2 cellular contexts compared by ENCODE assay signal in the genomic region with DNA sequence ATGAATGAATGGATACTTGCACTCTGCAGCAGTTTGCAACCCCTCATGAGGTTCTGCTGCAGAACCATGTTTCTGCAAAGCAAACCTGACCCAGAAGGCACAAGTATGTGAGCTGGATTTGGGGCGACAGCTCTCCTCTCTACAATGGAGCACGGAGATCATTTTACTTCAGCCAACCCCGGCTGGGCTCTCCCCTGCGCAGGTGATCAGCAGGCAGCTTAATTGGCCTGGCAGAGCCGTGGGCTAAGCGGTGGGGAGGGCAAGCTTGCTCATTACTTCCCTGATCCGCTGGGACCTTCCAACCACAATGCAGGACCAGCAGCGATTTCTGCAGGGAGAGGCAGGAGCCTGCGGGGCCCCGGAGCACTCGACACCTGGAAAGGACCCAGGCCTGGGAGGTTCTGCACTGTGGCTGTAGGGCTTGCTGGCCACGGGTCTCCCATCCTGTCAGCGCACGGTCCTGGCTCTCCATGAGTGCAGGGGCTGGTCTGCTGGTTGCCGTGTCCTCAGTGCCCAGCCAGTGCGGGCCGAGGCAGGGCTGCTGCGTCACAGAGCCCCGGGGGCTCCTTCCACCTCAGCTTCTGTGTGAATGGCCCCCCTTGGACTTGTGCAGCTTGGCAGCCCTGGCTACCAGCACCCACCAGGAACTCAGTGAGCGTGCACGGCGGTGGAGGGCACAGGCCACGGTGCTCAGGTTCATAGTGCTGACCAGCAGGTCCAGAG.
TF ChIP-seq lines count a peak whose summit lies in the region.

No MANE protein-coding gene starts in this region.

TF ChIP-seq in GM23338, 12 proteins besides CTCF, POLR2A, EP300 and RAD21 (continued from another document):
- TF ChIP-seq JUNB (IDR thresholded peaks at IDR 0.05; ENCODE audit: unreplicated experiment): no peak
- TF ChIP-seq EZH2 (IDR thresholded peaks at IDR 0.05; ENCODE audit: low read depth, unreplicated experiment): no peak
- no peak for TF ChIP-seq ZNF114 (CRISPR knock-in tag; IDR thresholded peaks at IDR 0.05)
- no peak for TF ChIP-seq ZNF331 (CRISPR knock-in tag; IDR thresholded peaks at IDR 0.05; ENCODE audit: low read depth)
- TF ChIP-seq POLR2AphosphoS5 (IDR thresholded peaks at IDR 0.05; ENCODE audit: low read depth): no peak
- no peak for TF ChIP-seq EZH2phosphoT487 (IDR thresholded peaks at IDR 0.05; ENCODE audit: unreplicated experiment)
- TF ChIP-seq, protein P1, sequence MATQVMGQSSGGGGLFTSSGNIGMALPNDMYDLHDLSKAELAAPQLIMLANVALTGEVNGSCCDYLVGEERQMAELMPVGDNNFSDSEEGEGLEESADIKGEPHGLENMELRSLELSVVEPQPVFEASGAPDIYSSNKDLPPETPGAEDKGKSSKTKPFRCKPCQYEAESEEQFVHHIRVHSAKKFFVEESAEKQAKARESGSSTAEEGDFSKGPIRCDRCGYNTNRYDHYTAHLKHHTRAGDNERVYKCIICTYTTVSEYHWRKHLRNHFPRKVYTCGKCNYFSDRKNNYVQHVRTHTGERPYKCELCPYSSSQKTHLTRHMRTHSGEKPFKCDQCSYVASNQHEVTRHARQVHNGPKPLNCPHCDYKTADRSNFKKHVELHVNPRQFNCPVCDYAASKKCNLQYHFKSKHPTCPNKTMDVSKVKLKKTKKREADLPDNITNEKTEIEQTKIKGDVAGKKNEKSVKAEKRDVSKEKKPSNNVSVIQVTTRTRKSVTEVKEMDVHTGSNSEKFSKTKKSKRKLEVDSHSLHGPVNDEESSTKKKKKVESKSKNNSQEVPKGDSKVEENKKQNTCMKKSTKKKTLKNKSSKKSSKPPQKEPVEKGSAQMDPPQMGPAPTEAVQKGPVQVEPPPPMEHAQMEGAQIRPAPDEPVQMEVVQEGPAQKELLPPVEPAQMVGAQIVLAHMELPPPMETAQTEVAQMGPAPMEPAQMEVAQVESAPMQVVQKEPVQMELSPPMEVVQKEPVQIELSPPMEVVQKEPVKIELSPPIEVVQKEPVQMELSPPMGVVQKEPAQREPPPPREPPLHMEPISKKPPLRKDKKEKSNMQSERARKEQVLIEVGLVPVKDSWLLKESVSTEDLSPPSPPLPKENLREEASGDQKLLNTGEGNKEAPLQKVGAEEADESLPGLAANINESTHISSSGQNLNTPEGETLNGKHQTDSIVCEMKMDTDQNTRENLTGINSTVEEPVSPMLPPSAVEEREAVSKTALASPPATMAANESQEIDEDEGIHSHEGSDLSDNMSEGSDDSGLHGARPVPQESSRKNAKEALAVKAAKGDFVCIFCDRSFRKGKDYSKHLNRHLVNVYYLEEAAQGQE (IDR thresholded peaks at IDR 0.05; ENCODE audit: unreplicated experiment): no peak
- TF ChIP-seq, protein P2, sequence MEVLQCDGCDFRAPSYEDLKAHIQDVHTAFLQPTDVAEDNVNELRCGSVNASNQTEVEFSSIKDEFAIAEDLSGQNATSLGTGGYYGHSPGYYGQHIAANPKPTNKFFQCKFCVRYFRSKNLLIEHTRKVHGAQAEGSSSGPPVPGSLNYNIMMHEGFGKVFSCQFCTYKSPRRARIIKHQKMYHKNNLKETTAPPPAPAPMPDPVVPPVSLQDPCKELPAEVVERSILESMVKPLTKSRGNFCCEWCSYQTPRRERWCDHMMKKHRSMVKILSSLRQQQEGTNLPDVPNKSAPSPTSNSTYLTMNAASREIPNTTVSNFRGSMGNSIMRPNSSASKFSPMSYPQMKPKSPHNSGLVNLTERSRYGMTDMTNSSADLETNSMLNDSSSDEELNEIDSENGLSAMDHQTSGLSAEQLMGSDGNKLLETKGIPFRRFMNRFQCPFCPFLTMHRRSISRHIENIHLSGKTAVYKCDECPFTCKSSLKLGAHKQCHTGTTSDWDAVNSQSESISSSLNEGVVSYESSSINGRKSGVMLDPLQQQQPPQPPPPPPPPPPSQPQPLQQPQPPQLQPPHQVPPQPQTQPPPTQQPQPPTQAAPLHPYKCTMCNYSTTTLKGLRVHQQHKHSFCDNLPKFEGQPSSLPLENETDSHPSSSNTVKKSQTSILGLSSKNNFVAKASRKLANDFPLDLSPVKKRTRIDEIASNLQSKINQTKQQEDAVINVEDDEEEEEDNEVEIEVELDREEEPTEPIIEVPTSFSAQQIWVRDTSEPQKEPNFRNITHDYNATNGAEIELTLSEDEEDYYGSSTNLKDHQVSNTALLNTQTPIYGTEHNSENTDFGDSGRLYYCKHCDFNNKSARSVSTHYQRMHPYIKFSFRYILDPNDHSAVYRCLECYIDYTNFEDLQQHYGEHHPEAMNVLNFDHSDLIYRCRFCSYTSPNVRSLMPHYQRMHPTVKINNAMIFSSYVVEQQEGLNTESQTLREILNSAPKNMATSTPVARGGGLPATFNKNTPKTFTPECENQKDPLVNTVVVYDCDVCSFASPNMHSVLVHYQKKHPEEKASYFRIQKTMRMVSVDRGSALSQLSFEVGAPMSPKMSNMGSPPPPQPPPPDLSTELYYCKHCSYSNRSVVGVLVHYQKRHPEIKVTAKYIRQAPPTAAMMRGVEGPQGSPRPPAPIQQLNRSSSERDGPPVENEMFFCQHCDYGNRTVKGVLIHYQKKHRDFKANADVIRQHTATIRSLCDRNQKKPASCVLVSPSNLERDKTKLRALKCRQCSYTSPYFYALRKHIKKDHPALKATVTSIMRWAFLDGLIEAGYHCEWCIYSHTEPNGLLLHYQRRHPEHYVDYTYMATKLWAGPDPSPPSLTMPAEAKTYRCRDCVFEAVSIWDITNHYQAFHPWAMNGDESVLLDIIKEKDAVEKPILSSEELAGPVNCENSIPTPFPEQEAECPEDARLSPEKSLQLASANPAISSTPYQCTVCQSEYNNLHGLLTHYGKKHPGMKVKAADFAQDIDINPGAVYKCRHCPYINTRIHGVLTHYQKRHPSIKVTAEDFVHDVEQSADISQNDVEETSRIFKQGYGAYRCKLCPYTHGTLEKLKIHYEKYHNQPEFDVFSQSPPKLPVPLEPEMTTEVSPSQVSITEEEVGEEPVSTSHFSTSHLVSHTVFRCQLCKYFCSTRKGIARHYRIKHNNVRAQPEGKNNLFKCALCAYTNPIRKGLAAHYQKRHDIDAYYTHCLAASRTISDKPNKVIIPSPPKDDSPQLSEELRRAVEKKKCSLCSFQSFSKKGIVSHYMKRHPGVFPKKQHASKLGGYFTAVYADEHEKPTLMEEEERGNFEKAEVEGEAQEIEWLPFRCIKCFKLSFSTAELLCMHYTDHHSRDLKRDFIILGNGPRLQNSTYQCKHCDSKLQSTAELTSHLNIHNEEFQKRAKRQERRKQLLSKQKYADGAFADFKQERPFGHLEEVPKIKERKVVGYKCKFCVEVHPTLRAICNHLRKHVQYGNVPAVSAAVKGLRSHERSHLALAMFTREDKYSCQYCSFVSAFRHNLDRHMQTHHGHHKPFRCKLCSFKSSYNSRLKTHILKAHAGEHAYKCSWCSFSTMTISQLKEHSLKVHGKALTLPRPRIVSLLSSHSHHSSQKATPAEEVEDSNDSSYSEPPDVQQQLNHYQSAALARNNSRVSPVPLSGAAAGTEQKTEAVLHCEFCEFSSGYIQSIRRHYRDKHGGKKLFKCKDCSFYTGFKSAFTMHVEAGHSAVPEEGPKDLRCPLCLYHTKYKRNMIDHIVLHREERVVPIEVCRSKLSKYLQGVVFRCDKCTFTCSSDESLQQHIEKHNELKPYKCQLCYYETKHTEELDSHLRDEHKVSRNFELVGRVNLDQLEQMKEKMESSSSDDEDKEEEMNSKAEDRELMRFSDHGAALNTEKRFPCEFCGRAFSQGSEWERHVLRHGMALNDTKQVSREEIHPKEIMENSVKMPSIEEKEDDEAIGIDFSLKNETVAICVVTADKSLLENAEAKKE (CRISPR knock-in tag; IDR thresholded peaks at IDR 0.05): no peak
- no peak for TF ChIP-seq CREB1 (CRISPR knock-in tag; IDR thresholded peaks at IDR 0.05; ENCODE audit: low read depth)

TF ChIP-seq in WTC11, 78 proteins besides CTCF, POLR2A, EP300 and RAD21 (continued from another document and continues in another):
- TF ChIP-seq, protein P3, sequence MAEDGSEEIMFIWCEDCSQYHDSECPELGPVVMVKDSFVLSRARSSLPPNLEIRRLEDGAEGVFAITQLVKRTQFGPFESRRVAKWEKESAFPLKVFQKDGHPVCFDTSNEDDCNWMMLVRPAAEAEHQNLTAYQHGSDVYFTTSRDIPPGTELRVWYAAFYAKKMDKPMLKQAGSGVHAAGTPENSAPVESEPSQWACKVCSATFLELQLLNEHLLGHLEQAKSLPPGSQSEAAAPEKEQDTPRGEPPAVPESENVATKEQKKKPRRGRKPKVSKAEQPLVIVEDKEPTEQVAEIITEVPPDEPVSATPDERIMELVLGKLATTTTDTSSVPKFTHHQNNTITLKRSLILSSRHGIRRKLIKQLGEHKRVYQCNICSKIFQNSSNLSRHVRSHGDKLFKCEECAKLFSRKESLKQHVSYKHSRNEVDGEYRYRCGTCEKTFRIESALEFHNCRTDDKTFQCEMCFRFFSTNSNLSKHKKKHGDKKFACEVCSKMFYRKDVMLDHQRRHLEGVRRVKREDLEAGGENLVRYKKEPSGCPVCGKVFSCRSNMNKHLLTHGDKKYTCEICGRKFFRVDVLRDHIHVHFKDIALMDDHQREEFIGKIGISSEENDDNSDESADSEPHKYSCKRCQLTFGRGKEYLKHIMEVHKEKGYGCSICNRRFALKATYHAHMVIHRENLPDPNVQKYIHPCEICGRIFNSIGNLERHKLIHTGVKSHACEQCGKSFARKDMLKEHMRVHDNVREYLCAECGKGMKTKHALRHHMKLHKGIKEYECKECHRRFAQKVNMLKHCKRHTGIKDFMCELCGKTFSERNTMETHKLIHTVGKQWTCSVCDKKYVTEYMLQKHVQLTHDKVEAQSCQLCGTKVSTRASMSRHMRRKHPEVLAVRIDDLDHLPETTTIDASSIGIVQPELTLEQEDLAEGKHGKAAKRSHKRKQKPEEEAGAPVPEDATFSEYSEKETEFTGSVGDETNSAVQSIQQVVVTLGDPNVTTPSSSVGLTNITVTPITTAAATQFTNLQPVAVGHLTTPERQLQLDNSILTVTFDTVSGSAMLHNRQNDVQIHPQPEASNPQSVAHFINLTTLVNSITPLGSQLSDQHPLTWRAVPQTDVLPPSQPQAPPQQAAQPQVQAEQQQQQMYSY (CRISPR knock-in tag; IDR thresholded peaks at IDR 0.05): no peak
- TF ChIP-seq SP1 (CRISPR knock-in tag; conservative IDR thresholded peaks at IDR 0.05): no peak
- TF ChIP-seq, protein P4, sequence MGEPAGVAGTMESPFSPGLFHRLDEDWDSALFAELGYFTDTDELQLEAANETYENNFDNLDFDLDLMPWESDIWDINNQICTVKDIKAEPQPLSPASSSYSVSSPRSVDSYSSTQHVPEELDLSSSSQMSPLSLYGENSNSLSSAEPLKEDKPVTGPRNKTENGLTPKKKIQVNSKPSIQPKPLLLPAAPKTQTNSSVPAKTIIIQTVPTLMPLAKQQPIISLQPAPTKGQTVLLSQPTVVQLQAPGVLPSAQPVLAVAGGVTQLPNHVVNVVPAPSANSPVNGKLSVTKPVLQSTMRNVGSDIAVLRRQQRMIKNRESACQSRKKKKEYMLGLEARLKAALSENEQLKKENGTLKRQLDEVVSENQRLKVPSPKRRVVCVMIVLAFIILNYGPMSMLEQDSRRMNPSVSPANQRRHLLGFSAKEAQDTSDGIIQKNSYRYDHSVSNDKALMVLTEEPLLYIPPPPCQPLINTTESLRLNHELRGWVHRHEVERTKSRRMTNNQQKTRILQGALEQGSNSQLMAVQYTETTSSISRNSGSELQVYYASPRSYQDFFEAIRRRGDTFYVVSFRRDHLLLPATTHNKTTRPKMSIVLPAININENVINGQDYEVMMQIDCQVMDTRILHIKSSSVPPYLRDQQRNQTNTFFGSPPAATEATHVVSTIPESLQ (CRISPR knock-in tag; IDR thresholded peaks at IDR 0.05): no peak
- TF ChIP-seq, protein P5, sequence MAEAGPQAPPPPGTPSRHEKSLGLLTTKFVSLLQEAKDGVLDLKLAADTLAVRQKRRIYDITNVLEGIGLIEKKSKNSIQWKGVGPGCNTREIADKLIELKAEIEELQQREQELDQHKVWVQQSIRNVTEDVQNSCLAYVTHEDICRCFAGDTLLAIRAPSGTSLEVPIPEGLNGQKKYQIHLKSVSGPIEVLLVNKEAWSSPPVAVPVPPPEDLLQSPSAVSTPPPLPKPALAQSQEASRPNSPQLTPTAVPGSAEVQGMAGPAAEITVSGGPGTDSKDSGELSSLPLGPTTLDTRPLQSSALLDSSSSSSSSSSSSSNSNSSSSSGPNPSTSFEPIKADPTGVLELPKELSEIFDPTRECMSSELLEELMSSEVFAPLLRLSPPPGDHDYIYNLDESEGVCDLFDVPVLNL (CRISPR knock-in tag; IDR thresholded peaks at IDR 0.05; ENCODE audit: borderline replicate concordance, low read depth): no peak
- no peak for TF ChIP-seq MYBL2 (CRISPR knock-in tag; IDR thresholded peaks at IDR 0.05)
- TF ChIP-seq TEAD4 (CRISPR knock-in tag; IDR thresholded peaks at IDR 0.05): no peak
- TF ChIP-seq, protein P6, sequence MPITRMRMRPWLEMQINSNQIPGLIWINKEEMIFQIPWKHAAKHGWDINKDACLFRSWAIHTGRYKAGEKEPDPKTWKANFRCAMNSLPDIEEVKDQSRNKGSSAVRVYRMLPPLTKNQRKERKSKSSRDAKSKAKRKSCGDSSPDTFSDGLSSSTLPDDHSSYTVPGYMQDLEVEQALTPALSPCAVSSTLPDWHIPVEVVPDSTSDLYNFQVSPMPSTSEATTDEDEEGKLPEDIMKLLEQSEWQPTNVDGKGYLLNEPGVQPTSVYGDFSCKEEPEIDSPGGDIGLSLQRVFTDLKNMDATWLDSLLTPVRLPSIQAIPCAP (CRISPR knock-in tag; IDR thresholded peaks at IDR 0.05): no peak
- TF ChIP-seq, protein P7, sequence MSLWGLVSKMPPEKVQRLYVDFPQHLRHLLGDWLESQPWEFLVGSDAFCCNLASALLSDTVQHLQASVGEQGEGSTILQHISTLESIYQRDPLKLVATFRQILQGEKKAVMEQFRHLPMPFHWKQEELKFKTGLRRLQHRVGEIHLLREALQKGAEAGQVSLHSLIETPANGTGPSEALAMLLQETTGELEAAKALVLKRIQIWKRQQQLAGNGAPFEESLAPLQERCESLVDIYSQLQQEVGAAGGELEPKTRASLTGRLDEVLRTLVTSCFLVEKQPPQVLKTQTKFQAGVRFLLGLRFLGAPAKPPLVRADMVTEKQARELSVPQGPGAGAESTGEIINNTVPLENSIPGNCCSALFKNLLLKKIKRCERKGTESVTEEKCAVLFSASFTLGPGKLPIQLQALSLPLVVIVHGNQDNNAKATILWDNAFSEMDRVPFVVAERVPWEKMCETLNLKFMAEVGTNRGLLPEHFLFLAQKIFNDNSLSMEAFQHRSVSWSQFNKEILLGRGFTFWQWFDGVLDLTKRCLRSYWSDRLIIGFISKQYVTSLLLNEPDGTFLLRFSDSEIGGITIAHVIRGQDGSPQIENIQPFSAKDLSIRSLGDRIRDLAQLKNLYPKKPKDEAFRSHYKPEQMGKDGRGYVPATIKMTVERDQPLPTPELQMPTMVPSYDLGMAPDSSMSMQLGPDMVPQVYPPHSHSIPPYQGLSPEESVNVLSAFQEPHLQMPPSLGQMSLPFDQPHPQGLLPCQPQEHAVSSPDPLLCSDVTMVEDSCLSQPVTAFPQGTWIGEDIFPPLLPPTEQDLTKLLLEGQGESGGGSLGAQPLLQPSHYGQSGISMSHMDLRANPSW (CRISPR knock-in tag; conservative IDR thresholded peaks at IDR 0.05; ENCODE audit: low read depth): no peak
- no peak for TF ChIP-seq ZNF121 (CRISPR knock-in tag; IDR thresholded peaks at IDR 0.05)
- no peak for TF ChIP-seq ZNF317 (CRISPR knock-in tag; IDR thresholded peaks at IDR 0.05; ENCODE audit: borderline replicate concordance, low read depth)
- TF ChIP-seq, protein P8, sequence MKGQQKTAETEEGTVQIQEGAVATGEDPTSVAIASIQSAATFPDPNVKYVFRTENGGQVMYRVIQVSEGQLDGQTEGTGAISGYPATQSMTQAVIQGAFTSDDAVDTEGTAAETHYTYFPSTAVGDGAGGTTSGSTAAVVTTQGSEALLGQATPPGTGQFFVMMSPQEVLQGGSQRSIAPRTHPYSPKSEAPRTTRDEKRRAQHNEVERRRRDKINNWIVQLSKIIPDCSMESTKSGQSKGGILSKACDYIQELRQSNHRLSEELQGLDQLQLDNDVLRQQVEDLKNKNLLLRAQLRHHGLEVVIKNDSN (CRISPR knock-in tag; IDR thresholded peaks at IDR 0.05): no peak
- TF ChIP-seq, protein P9, sequence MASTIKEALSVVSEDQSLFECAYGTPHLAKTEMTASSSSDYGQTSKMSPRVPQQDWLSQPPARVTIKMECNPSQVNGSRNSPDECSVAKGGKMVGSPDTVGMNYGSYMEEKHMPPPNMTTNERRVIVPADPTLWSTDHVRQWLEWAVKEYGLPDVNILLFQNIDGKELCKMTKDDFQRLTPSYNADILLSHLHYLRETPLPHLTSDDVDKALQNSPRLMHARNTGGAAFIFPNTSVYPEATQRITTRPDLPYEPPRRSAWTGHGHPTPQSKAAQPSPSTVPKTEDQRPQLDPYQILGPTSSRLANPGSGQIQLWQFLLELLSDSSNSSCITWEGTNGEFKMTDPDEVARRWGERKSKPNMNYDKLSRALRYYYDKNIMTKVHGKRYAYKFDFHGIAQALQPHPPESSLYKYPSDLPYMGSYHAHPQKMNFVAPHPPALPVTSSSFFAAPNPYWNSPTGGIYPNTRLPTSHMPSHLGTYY (CRISPR knock-in tag; IDR thresholded peaks at IDR 0.05): no peak
